ENCODE assay signal across 8 cellular contexts in the genomic region with DNA sequence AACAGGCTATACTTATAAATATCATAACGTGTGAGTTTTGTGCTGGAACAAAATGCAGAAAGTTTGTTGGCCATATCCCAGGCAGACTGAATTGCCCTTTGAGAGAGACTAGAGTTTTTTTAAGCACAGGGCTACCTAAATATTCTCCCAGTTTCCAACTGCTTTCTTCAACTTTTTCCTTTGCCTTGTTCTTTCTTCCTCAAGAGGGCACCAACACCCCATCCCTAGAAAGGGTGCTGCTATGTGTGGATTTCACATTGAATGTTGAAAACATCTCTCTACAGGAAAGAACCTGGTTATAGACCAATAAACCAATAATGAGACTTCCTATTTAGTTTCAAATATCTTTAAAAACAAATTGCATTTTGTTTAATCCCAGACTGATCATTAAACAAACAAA.
DNase-seq lines count a peak whose midpoint lies in the region; ATAC-seq, FAIRE-seq and TF ChIP-seq lines count a peak whose summit lies in the region.

No MANE protein-coding gene starts in this region.

- no peak overlapping the region for H3K14ac ChIP-seq in H1 (ENCODE audit: insufficient read length)

- H3K27me3 ChIP-seq in GM23248 (replicated peaks; ENCODE audit: insufficient read depth) (peaks cover 23% of the 10 kb centered on the region), H1 (replicated peaks in 1 of 4; ENCODE audit: control insufficient read depth in 3 of 4, extremely low read depth in 1 of 4, insufficient read depth in 3 of 4, low read length in 3 of 4) (no peaks in the 10 kb centered on the region; a peak in 1 of 7 replicates)

- H3K79me2 ChIP-seq in GM23248 (ENCODE audit: insufficient read depth) (no peaks in the 10 kb centered on the region), H1 (ENCODE audit: control insufficient read depth in 1 of 2, insufficient read depth in 2 of 2, low read length in 2 of 2) (no peaks in the 10 kb centered on the region)

- H3K27ac Mint-ChIP-seq in nephron, result peak overlapping the region in 2 of 3 experiments; percentile 18 to 79

- CTCF ChIA-PET in H1 (lab: Charles Lee; ENCODE audit: partially characterized antibody), result interaction anchor here (0.6 to 6.0 kb wide), 21 partner anchors 10 to 1825 kb away, joined by 3 to 36 read pairs (median 4); no protein-coding TSS in a partner anchor

- no peak overlapping the region for H3K4me2 ChIP-seq in GM23248 (ENCODE audit: unreplicated experiment)
- H3K4me2 ChIP-seq in H1 (ENCODE audit: insufficient read depth in 1 of 2, low read depth in 2 of 2, low read length in 2 of 2), result no peak overlapping the region

- H3K9me3 ChIP-seq in GM23248 (ENCODE audit: low read depth) (no peaks in the 10 kb centered on the region), H1 (ENCODE audit: insufficient read depth in 2 of 2, low read depth in 1 of 2, low read length in 1 of 2) (no peaks in the 10 kb centered on the region)

- peak; percentile 82 to 84 for TF ChIP-seq RAD21 in H1 (IDR thresholded peaks at IDR 0.05 in 1 of 2, conservative IDR thresholded peaks at IDR 0.05 in 1 of 2; ENCODE audit: low read depth in 2 of 2, low read length in 2 of 2)

- H3K9ac ChIP-seq in GM23248 (no peak overlapping the region), H1 (replicated peaks in 1 of 4; ENCODE audit: extremely low read depth in 1 of 4, low read depth in 3 of 4, low read length in 3 of 4) (no peak overlapping the region)

- H3K4ac ChIP-seq in H1 (replicated peaks; ENCODE audit: insufficient read length, low read depth, low read length), result no peak overlapping the region

- H3K56ac ChIP-seq in H1 (replicated peaks; ENCODE audit: insufficient read length, low read depth, low read length), result no peak overlapping the region

- WGBS in GM23248 (ENCODE audit: low coverage in 1 of 2, low lambda C conversion rate in 2 of 2, missing lambda C conversion rate in 2 of 2), 2 experiments, result 0 to 4% methylated on average over 1 of the region's 1 CpG
- WGBS in H1 (ENCODE audit: extremely low coverage in 1 of 2, insufficient coverage in 1 of 2, insufficient read length in 1 of 2, insufficient replicate concordance in 2 of 2, low coverage in 1 of 2, low lambda C conversion rate in 2 of 2, missing lambda C conversion rate in 1 of 2), 2 experiments, result 0% methylated on average over 1 of the region's 1 CpG; no CpG with 5 or more reads in 1 of the 2 experiments

- FAIRE-seq in H1 (lab: Jason Lieb, UNC), result peak; percentile 73

- H4K5ac ChIP-seq in H1 (ENCODE audit: insufficient read length, low read depth, low read length), result no peak overlapping the region

- H3K36me3 ChIP-seq in GM23248 (ENCODE audit: low read depth) (no peaks in the 10 kb centered on the region), H1 (ENCODE audit: control insufficient read depth in 2 of 4, insufficient read depth in 4 of 4, low read length in 3 of 4) (no peaks in the 10 kb centered on the region)

- no peak overlapping the region for H2BK20ac ChIP-seq in H1 (ENCODE audit: low read length)

- no peak overlapping the region for H3K4me3 Mint-ChIP-seq in nephron

- TF ChIP-seq EP300 in H1 (IDR thresholded peaks at IDR 0.05; ENCODE audit: borderline replicate concordance in 1 of 2, low read depth in 2 of 2, low read length in 2 of 2), result no peak

- no peak overlapping the region for H2BK5ac ChIP-seq in H1 (ENCODE audit: low read depth, low read length)

- H3K4me1 Mint-ChIP-seq in nephron, result peaks cover 42% of the 10 kb centered on the region

- H4K91ac ChIP-seq in H1 (replicated peaks; ENCODE audit: insufficient read length, low read length), result no peak overlapping the region

- H2BK120ac ChIP-seq in H1 (replicated peaks; ENCODE audit: low read depth, low read length), result no peak overlapping the region

- H2BK12ac ChIP-seq in H1 (ENCODE audit: low read depth, low read length), result no peak overlapping the region

- H3K27ac ChIP-seq in GM23248 (no peak overlapping the region), H1 (ENCODE audit: low read depth, low read length) (no peak overlapping the region)

- ATAC-seq in GM18519 (IDR thresholded peaks at IDR 0.05; ENCODE audit: low FRiP score, unreplicated experiment), result no peak

- no peaks in the 10 kb centered on the region for H3K27me3 Mint-ChIP-seq in nephron (ENCODE audit: low read depth)

- H4K8ac ChIP-seq in H1 (ENCODE audit: extremely low read depth, insufficient read depth, low read length), result no peak overlapping the region

- H3K4me3 ChIP-seq in AG10803 (ENCODE audit: low read length) (no peak overlapping the region), GM23248 (no peak overlapping the region), H1 (ENCODE audit: extremely low read depth in 1 of 4, insufficient read depth in 2 of 4, low read depth in 3 of 4, low read length in 4 of 4) (no peak overlapping the region)

- no peak overlapping the region for H2AK5ac ChIP-seq in H1 (ENCODE audit: low read depth, low read length)

- no peak overlapping the region for H3K23ac ChIP-seq in H1 (ENCODE audit: insufficient read length)

- H3K4me1 ChIP-seq in GM23248 (ENCODE audit: insufficient read depth) (no peaks in the 10 kb centered on the region), H1 (replicated peaks in 1 of 4; ENCODE audit: control insufficient read depth in 3 of 4, insufficient read depth in 4 of 4, low read length in 3 of 4) (no peaks in the 10 kb centered on the region)

- H2AFZ ChIP-seq in GM23248, result no peak overlapping the region
- no peak overlapping the region for H2AFZ ChIP-seq in H1 (ENCODE audit: low read length)

- H3K23me2 ChIP-seq in H1 (ENCODE audit: low read depth, low read length), result no peaks in the 10 kb centered on the region

- no peaks in the 10 kb centered on the region for H3K9me2 ChIP-seq in GM23248 (ENCODE audit: insufficient read depth)

- TF ChIP-seq CTCF in AG10803 (conservative IDR thresholded peaks at IDR 0.05; ENCODE audit: low read length) (peak; percentile 66), H1 (IDR thresholded peaks at IDR 0.05; ENCODE audit: control extremely low read depth in 1 of 3, insufficient read depth in 1 of 3, low read depth in 1 of 3, low read length in 3 of 3) (peak in 2 of 3 experiments; percentile 61 to 66; a peak in 3 of 4 replicates), nephron (IDR thresholded peaks at IDR 0.05; ENCODE audit: unreplicated experiment in 3 of 3) (peak; percentile 80 to 87 (median 81))

- in situ Hi-C loops in GM23248 (cut with MboI), result no loop called here

- DNase-seq in AG10803 (ENCODE audit: low read depth) (peak; percentile 30), GM23248 (peak; percentile 59), OCI-M1 (lab: John Stamatoyannopoulos, UW) (peak; percentile 62), H1 (ENCODE audit: low read depth in 1 of 2, low spot score in 2 of 2) (no peak), ecto neural progenitor cell (ENCODE audit: low spot score) (no peak), GM19238 (ENCODE audit: insufficient read length, low spot score) (no peak)

- H3F3A ChIP-seq in GM23248 (ENCODE audit: insufficient read depth), result no peaks in the 10 kb centered on the region; the same call in 1 of the 2 replicates

- POLR2A ChIA-PET in H1 (lab: Charles Lee; ENCODE audit: partially characterized antibody), result no interaction called here

- H4K20me1 ChIP-seq in GM23248 (ENCODE audit: insufficient read depth) (no peaks in the 10 kb centered on the region), H1 (replicated peaks in 1 of 2; ENCODE audit: control insufficient read depth in 1 of 2, insufficient read depth in 2 of 2, low read length in 2 of 2) (no peaks in the 10 kb centered on the region)

- H3K18ac ChIP-seq in H1 (ENCODE audit: extremely low read depth, low read length), result no peak overlapping the region

- no peaks in the 10 kb centered on the region for H3K9me3 Mint-ChIP-seq in nephron

- no peaks in the 10 kb centered on the region for H3K79me1 ChIP-seq in H1 (ENCODE audit: low read depth, low read length)

- no peak for TF ChIP-seq POLR2A in H1 (IDR thresholded peaks at IDR 0.05; ENCODE audit: control extremely low read depth in 1 of 2, low read depth in 2 of 2, low read length in 2 of 2)

- H3K36me3 Mint-ChIP-seq in nephron (ENCODE audit: low read depth), result no peaks in the 10 kb centered on the region

- H2BK15ac ChIP-seq in H1 (ENCODE audit: low read length), result no peak overlapping the region

TF ChIP-seq in H1, 55 proteins besides CTCF, POLR2A, EP300 and RAD21:
- TF ChIP-seq EGR1 (IDR thresholded peaks at IDR 0.05; ENCODE audit: borderline replicate concordance, low read depth, low read length) (no peak), KDM4A (IDR thresholded peaks at IDR 0.05; ENCODE audit: low read depth, low read length, severe bottlenecking) (no peak), CHD1 (IDR thresholded peaks at IDR 0.05; ENCODE audit: low read depth, low read length) (no peak), TBP (IDR thresholded peaks at IDR 0.05; ENCODE audit: low read depth, low read length) (no peak), CBX5 (IDR thresholded peaks at IDR 0.05; ENCODE audit: low read depth, low read length) (no peak), SP1 (IDR thresholded peaks at IDR 0.05; ENCODE audit: low read depth, low read length) (no peak), NRF1 (IDR thresholded peaks at IDR 0.05; ENCODE audit: low read depth, low read length) (no peak), MAFK (IDR thresholded peaks at IDR 0.05; ENCODE audit: low read depth, low read length) (no peak), SP4 (IDR thresholded peaks at IDR 0.05; ENCODE audit: low read length) (no peak), RXRA (IDR thresholded peaks at IDR 0.05; ENCODE audit: insufficient read depth, low read depth, low read length) (no peak), NANOG (IDR thresholded peaks at IDR 0.05; ENCODE audit: insufficient read depth, low read depth, low read length, poor library complexity, severe bottlenecking) (no peak)
- TF ChIP-seq, protein P1, sequence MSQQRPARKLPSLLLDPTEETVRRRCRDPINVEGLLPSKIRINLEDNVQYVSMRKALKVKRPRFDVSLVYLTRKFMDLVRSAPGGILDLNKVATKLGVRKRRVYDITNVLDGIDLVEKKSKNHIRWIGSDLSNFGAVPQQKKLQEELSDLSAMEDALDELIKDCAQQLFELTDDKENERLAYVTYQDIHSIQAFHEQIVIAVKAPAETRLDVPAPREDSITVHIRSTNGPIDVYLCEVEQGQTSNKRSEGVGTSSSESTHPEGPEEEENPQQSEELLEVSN (IDR thresholded peaks at IDR 0.05), result no peak
- TF ChIP-seq, protein P2, sequence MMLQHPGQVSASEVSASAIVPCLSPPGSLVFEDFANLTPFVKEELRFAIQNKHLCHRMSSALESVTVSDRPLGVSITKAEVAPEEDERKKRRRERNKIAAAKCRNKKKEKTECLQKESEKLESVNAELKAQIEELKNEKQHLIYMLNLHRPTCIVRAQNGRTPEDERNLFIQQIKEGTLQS (IDR thresholded peaks at IDR 0.05; ENCODE audit: insufficient read depth, low read depth, low read length), result no peak

Comparison
In these comparisons a context has a peak if more than half of its experiments do, and no peak if none do; other contexts are left out.
1. DNase-seq: peak in AG10803 (single experiment), GM23248 (single experiment) and OCI-M1 (single experiment); none in H1 (0 of 2), ecto neural progenitor cell (single experiment) and GM19238 (single experiment).
2. Peak in every context shown above with its lines, with median percentiles within 50 percentile points of each other: CTCF ChIP-seq.